8 cellular contexts compared by ENCODE assay signal in the genomic region with DNA sequence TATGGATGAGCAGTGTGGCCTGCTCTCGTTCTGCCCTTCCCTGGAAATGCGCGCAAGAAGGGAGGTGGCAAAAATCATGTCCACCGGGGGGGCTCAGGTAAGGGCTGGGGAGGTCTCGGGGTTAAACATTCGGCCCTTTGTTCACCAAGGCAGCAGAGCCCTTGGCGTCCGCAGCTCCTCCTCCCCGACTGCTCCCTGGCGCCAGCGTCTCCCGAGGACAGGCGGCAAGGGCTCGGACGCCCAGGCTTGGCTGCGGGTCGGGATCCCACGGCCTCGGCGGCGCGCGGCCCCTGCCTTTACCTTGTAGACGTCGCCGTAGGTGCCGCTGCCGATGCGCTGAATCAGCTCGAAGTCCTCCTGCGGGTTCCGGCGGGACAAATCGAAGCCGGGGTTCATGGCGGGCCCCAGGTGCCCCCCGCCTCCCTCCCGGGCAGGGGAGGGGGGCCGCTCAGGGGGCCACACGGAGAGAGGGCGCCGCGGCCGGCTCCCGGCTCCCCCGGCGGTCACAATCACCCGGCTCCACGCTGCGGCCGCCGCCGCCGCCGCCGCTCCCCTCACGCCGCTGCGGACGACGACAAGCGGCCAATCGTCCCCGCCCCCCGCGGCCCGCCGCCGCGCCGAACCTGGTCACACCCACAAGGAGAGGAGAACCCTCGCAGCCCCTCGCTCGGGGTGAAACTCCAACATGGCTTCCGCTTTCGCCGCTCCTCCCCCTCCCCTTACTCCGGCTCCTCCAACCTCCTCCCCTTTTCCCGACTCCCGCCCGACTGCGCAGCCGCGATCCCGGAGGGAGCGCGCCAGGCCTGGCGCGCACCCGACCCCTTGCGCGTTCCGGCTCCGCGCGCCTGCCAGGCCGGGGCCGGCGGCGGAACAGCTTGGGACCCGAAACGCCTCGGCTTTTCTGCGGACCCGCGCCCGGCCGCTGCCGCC. TPM values are rescaled to one million over a fixed set of nuclear protein-coding genes. Genes with fewer than 3 reads are reported as not detected.
DNase-seq lines count a peak whose midpoint lies in the region; ATAC-seq, FAIRE-seq and TF ChIP-seq lines count a peak whose summit lies in the region.

Gene MAP4K3 (minus strand): TSS at position 694 of the 930 bp plus-strand sequence. CDS start 298 bp downstream, at position 396.

- peak; percentile 60 for FAIRE-seq in HepG2 (lab: Jason Lieb, UNC)

- peak; percentile 32 for TF ChIP-seq CTCF in HepG2 (CRISPR knock-in tag; IDR thresholded peaks at IDR 0.05)

- no peaks in the 10 kb centered on the region; a peak in 2 of 22 replicates for H3K9me3 ChIP-seq in BLaER1 treated with 17β-estradiol and CSF1 and Interleukin-3, amounts not matched to agents 10 nM and 100 nM (replicated peaks in 1 of 11)
- no peaks in the 10 kb centered on the region for H3K9me3 ChIP-seq in HepG2 (ENCODE audit: low read length)

- H3K27me3 ChIP-seq in BLaER1 treated with 17β-estradiol and CSF1 and Interleukin-3, amounts not matched to agents 10 nM and 100 nM: peaks cover 0 to 11% (median 0%) of the 10 kb centered on the region in 11 experiments; a peak in 1 of 22 replicates
- no peaks in the 10 kb centered on the region; a peak in 1 of 5 replicates for H3K27me3 ChIP-seq in HepG2 (ENCODE audit: control insufficient read depth in 1 of 2, insufficient read depth in 2 of 2, low read length in 2 of 2)

- H4K20me1 ChIP-seq in BLaER1 treated with 17β-estradiol and CSF1 and Interleukin-3, amounts not matched to agents 10 nM and 100 nM: peaks cover 0 to 49% (median 33%) of the 10 kb centered on the region in 11 experiments; a peak in 12 of 22 replicates
- peaks cover 34% of the 10 kb centered on the region for H4K20me1 ChIP-seq in HepG2 (ENCODE audit: insufficient read depth, low read length)

- H3K4me1 ChIP-seq in BLaER1 treated with 17β-estradiol and CSF1 and Interleukin-3, amounts not matched to agents 10 nM and 100 nM: peaks cover 28 to 47% (median 38%) of the 10 kb centered on the region in 10 experiments
- peaks cover 62% of the 10 kb centered on the region for H3K4me1 ChIP-seq in HepG2 (ENCODE audit: insufficient read depth, low read length)

- TF ChIP-seq EP300 in HepG2 (IDR thresholded peaks at IDR 0.05; ENCODE audit: low read depth in 2 of 2, low read length in 2 of 2): peak in 1 of 2 experiments; percentile 42; a peak in 1 of 4 replicates
- no peak; the same call in 1 of the 2 replicates for TF ChIP-seq EP300 in HepG2 (CRISPR knock-in tag; IDR thresholded peaks at IDR 0.05; ENCODE audit: borderline replicate concordance)

- no peak within 1 kb of the TSS for H2AFZ ChIP-seq in HepG2 (ENCODE audit: low read length)

- CTCF ChIA-PET in HepG2 (lab: Yijun Ruan, JAX; ENCODE audit: low intra/inter-chr PET ratio, low total read pairs): no interaction called here

- peak; percentile 63 for TF ChIP-seq RAD21 in HepG2 (CRISPR knock-in tag; IDR thresholded peaks at IDR 0.05)

- WGBS in HepG2 (ENCODE audit: low lambda C conversion rate): 1% methylated on average over 39 of the region's 109 CpGs

- DNase-seq in NCI-H69 (lab: John Stamatoyannopoulos, UW) (peak; percentile 95), dermis blood vessel endothelial cell (peak; percentile 96), HepG2 (ENCODE audit: low spot score) (peak; percentile 96)
- peak; percentile 48 to 72 for DNase-seq in activated CD4-positive, alpha-beta T cell treated with anti-CD3 and anti-CD28 coated beads, Interleukin-2, amount 50 U/mL, for 24 hours (ENCODE audit: low read depth in 1 of 2, low spot score in 1 of 2)
- DNase-seq in stimulated activated CD4-positive, alpha-beta T cell treated with anti-CD3 and anti-CD28 coated beads, Interleukin-2, amount 100 ng/mL, for 48 hours: peak; percentile 67 to 77

- H3K4me3 ChIP-seq in BLaER1 treated with 17β-estradiol and CSF1 and Interleukin-3, amounts not matched to agents 10 nM and 100 nM: peak within 1 kb of the TSS; percentile 81 to 94 (median 90)
- H3K4me3 ChIP-seq in HepG2 (replicated peaks in 1 of 3; ENCODE audit: insufficient read depth in 1 of 3, low read depth in 2 of 3, low read length in 3 of 3): peak within 1 kb of the TSS; percentile 92 to 95 (median 93)

- BruUV-seq in HepG2 (replicated peaks; lab: Mats Ljungman, UMichigan): no TSS peak

- intact Hi-C loops in HepG2 (cut with micrococcal nuclease; ENCODE audit: unreplicated experiment): loop anchor here (1.0 to 2.0 kb wide), 4 partner anchors 33 to 76 kb away; no protein-coding TSS in a partner anchor

- peak within 1 kb of the TSS; percentile 87 to 98 (median 95) for H3K4me2 ChIP-seq in BLaER1 treated with 17β-estradiol and CSF1 and Interleukin-3, amounts not matched to agents 10 nM and 100 nM
- peak within 1 kb of the TSS; percentile 91 for H3K4me2 ChIP-seq in HepG2 (ENCODE audit: low read depth, low read length)

- H3K79me2 ChIP-seq in HepG2 (ENCODE audit: insufficient read depth, low read length): peaks cover 82% of the 10 kb centered on the region

- in situ Hi-C loops in HepG2 (cut with HindIII; ENCODE audit: extremely low pct_ligation_motif_present, low pct_unique_long_range_greater_than_20kb): loop anchor here (5.0 kb wide), 1 partner anchor 65 kb away; no protein-coding TSS in a partner anchor

- H3K9ac ChIP-seq in BLaER1 treated with 17β-estradiol and CSF1 and Interleukin-3, amounts not matched to agents 10 nM and 100 nM: peak within 1 kb of the TSS; percentile 89 to 97 (median 94)
- H3K9ac ChIP-seq in HepG2 (ENCODE audit: insufficient read depth, low read depth, low read length): peak within 1 kb of the TSS; percentile 92

- peak within 1 kb of the TSS; percentile 85 to 95 (median 90) for H3K27ac ChIP-seq in BLaER1 treated with 17β-estradiol and CSF1 and Interleukin-3, amounts not matched to agents 10 nM and 100 nM
- peak within 1 kb of the TSS; percentile 94 for H3K27ac ChIP-seq in HepG2 (ENCODE audit: extremely low read length, insufficient read depth, low read length)

- TF ChIP-seq POLR2A in HepG2 (IDR thresholded peaks at IDR 0.05; ENCODE audit: insufficient read depth in 1 of 2, low read depth in 2 of 2, low read length in 2 of 2): peak; percentile 64 to 81

- H3K36me3 ChIP-seq in BLaER1 treated with 17β-estradiol and CSF1 and Interleukin-3, amounts not matched to agents 10 nM and 100 nM: no peaks in the 10 kb centered on the region
- no peaks in the 10 kb centered on the region for H3K36me3 ChIP-seq in HepG2 (replicated peaks in 1 of 2; ENCODE audit: control insufficient read depth in 1 of 2, insufficient read depth in 2 of 2, low read length in 2 of 2)

- POLR2A ChIA-PET in HepG2 (lab: Yijun Ruan, JAX): interaction anchor here (0.7 to 4.0 kb wide), 15 partner anchors 8 to 156 kb away, joined by 3 to 35 read pairs (median 4); no protein-coding TSS in a partner anchor

- peak; percentile 75 for ATAC-seq in GM19351 (IDR thresholded peaks at IDR 0.05; ENCODE audit: unreplicated experiment)
- peak; percentile 58 for ATAC-seq in HG03520 (IDR thresholded peaks at IDR 0.05; ENCODE audit: unreplicated experiment)
- peak; percentile 85 for ATAC-seq in HepG2

TF ChIP-seq in HepG2, 621 proteins besides CTCF, POLR2A, EP300 and RAD21 (continues in another document):
- TF ChIP-seq HIVEP1 (CRISPR knock-in tag; IDR thresholded peaks at IDR 0.05) (peak; percentile 79; the same call in 1 of the 2 replicates), ZNF235 (CRISPR knock-in tag; IDR thresholded peaks at IDR 0.05; ENCODE audit: borderline replicate concordance) (peak; percentile 80; the same call in 1 of the 2 replicates)
- TF ChIP-seq, protein P1, sequence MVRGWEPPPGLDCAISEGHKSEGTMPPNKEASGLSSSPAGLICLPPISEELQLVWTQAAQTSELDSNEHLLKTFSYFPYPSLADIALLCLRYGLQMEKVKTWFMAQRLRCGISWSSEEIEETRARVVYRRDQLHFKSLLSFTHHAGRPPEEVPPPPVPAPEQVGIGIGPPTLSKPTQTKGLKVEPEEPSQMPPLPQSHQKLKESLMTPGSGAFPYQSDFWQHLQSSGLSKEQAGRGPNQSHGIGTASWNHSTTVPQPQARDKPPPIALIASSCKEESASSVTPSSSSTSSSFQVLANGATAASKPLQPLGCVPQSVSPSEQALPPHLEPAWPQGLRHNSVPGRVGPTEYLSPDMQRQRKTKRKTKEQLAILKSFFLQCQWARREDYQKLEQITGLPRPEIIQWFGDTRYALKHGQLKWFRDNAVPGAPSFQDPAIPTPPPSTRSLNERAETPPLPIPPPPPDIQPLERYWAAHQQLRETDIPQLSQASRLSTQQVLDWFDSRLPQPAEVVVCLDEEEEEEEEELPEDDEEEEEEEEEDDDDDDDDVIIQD (CRISPR knock-in tag; IDR thresholded peaks at IDR 0.05; ENCODE audit: low read depth): peak; percentile 63; the same call in 1 of the 2 replicates

RNA-seq across cellular contexts. Expression of gene MAP4K3, which starts in this region (rescaled TPM):
- total RNA-seq in dermis blood vessel endothelial cell (17.4 and 24.0 TPM in 2 replicates), HepG2 (2016; rRNA removed; fragmentation: Illumina TruSeq; extraction: Trizol) (45.9 and 49.6 TPM in 2 replicates)
- total RNA-seq in HepG2 (2016; cell fraction: cytosol; rRNA removed; fragmentation: Illumina TruSeq; extraction: Trizol; ENCODE audit: low read depth): 9.3 and 11.7 TPM in 2 replicates
- 46.7 and 48.9 TPM in 2 replicates for total RNA-seq in HepG2 (2016; cell fraction: insoluble cytoplasmic fraction; rRNA removed; fragmentation: Illumina TruSeq; extraction: Trizol)
- total RNA-seq in HepG2 (2016; cell fraction: membrane; rRNA removed; fragmentation: Illumina TruSeq; extraction: Trizol): 17.7 and 20.9 TPM in 2 replicates
- total RNA-seq in HepG2 (2016; cell fraction: nucleus; rRNA removed; fragmentation: Illumina TruSeq; extraction: Trizol): 85.1 and 105 TPM in 2 replicates
- 38.9 and 53.2 TPM in 2 replicates for polyA plus RNA-seq in HepG2 (2011; rRNA removed)
- polyA plus RNA-seq in HepG2 (2011; cell fraction: cytosol; rRNA removed): 15.2 and 25.2 TPM in 2 replicates
- polyA plus RNA-seq in HepG2 (2011; cell fraction: nucleus; rRNA removed): 42.0 and 43.8 TPM in 2 replicates
- polyA plus RNA-seq in HepG2 (2012): 42.7 and 67.4 TPM in 2 replicates
- 3.1 and 3.5 TPM in 2 replicates for polyA plus RNA-seq in HepG2 (2016; cell fraction: cytosol; fragmentation: Illumina TruSeq; extraction: Trizol; ENCODE audit: low read depth)
- 44.4 and 45.5 TPM in 2 replicates for polyA plus RNA-seq in HepG2 (2016; cell fraction: insoluble cytoplasmic fraction; fragmentation: Illumina TruSeq; extraction: Trizol; ENCODE audit: low read depth)
- 8.1 and 8.9 TPM in 2 replicates for polyA plus RNA-seq in HepG2 (2016; cell fraction: membrane; fragmentation: Illumina TruSeq; extraction: Trizol; ENCODE audit: low read depth)
- 91.5 and 93.7 TPM in 2 replicates for polyA plus RNA-seq in HepG2 (2016; cell fraction: nucleus; fragmentation: Illumina TruSeq; extraction: Trizol; ENCODE audit: insufficient read depth, low read depth)
- polyA minus RNA-seq in HepG2 (2011; rRNA and poly(A)+ RNA removed; ENCODE audit: low replicate concordance): 4.5 and 18.5 TPM in 2 replicates
- 40.5 and 40.9 TPM in 2 replicates for polyA minus RNA-seq in HepG2 (2011; cell fraction: cytosol; rRNA and poly(A)+ RNA removed)
- 370 and 413 TPM in 2 replicates for polyA minus RNA-seq in HepG2 (2011; cell fraction: nucleus; rRNA and poly(A)+ RNA removed)

Comparison
In these comparisons a context has a peak if more than half of its experiments do, and no peak if none do; other contexts are left out.
1. Peak in every context shown above with its lines: DNase-seq, ATAC-seq, H3K4me3 ChIP-seq and H3K27ac ChIP-seq.